20 cellular contexts compared by ENCODE assay signal in genomic region chr11:111098091-111098490, GRCh38.
DNase-seq lines count a peak whose midpoint lies in the region; ATAC-seq and TF ChIP-seq lines count a peak whose summit lies in the region.
"Had no signal": no experiment of that assay in that cellular context is flagged by ENCODE, and none has a peak within 500 bp of the region (broad histone marks: within the 10 kb centered on the region; RNA-seq: fewer than 3 reads in every experiment).

No MANE protein-coding gene starts in this region.

- H4K20me1 ChIP-seq in PC-3 (ENCODE audit: low read length), result no peaks in the 10 kb centered on the region

- BruUV-seq in PC-3 (replicated peaks; lab: Mats Ljungman, UMichigan), result no TSS peak

- WGBS in prostate gland, result 87% methylated on average over 1 of the region's 1 CpG

- intact Hi-C loops in PC-3 (cut with micrococcal nuclease) (no loop called here), prostate gland (cut with DNase I) (no loop called here)

- DNase-seq in GM12865 (ENCODE audit: low read depth) (peak; percentile 32), HT-29 (ENCODE audit: low spot score) (no peak), PC-3 (no peak), epidermal melanocyte (ENCODE audit: insufficient read length, low spot score) (no peak), prostate gland (ENCODE audit: low spot score) (no peak)
- DNase-seq: activated CD4-positive, alpha-beta memory T cell treated with anti-CD3 and anti-CD28 coated beads, Interleukin-2, amount 10 ng/mL, durations not matched to agents 7 days and 5 days; CD4-positive, CD25-positive, alpha-beta regulatory T cell; effector CD4-positive, alpha-beta T cell; H7; hypothalamus; NCI-H2171 treated with DMSO at 0.1 percent for 48 hours; nucleus accumbens; stimulated activated CD4-positive, alpha-beta T cell treated with anti-CD3 and anti-CD28 coated beads, Interleukin-4, amount 100 ng/mL, for 4 hours; transverse colon; WERI-Rb-1 had no signal

- CTCF ChIA-PET in PC-3 (lab: Charles Lee), result no interaction called here

- POLR2A ChIA-PET in PC-3 (lab: Charles Lee; ENCODE audit: unreplicated experiment), result no interaction called here

- no peaks in the 10 kb centered on the region for H3K9me2 ChIP-seq in PC-3 (replicated peaks; ENCODE audit: low read length)

- no peak overlapping the region for H2AFZ ChIP-seq in PC-3 (ENCODE audit: low read length)

- no peak overlapping the region for H3K9ac ChIP-seq in PC-3 (ENCODE audit: low read length)

- H3K4me1 ChIP-seq in PC-3 (ENCODE audit: insufficient read depth, low read length) (no peaks in the 10 kb centered on the region), prostate gland (replicated peaks) (no peaks in the 10 kb centered on the region)
- H3K4me1 ChIP-seq: A549, transverse colon had no signal

- H3K79me2 ChIP-seq in PC-3 (ENCODE audit: low read length), result no peaks in the 10 kb centered on the region

- H3K4me2 ChIP-seq in PC-3 (ENCODE audit: low read length), result no peak overlapping the region

- H3K27ac ChIP-seq in PC-3 (ENCODE audit: low read length) (no peak overlapping the region), prostate gland (no peak overlapping the region)
- H3K27ac ChIP-seq: A549, cardiac muscle cell, transverse colon, WERI-Rb-1 had no signal

- H3K36me3 ChIP-seq in PC-3 (ENCODE audit: low read depth, low read length) (no peaks in the 10 kb centered on the region), prostate gland (no peaks in the 10 kb centered on the region)
- H3K36me3 ChIP-seq: cardiac muscle cell, transverse colon, WERI-Rb-1 had no signal

- ATAC-seq in GM19324 (IDR thresholded peaks at IDR 0.05; ENCODE audit: low FRiP score, unreplicated experiment) (peak; percentile 54), HG02678 (IDR thresholded peaks at IDR 0.05; ENCODE audit: unreplicated experiment) (peak; percentile 52), HG03457 (IDR thresholded peaks at IDR 0.05; ENCODE audit: unreplicated experiment) (peak; percentile 77), PC-3 (no peak)
- ATAC-seq: A549 had no signal

- H3K9me3 ChIP-seq in PC-3 (ENCODE audit: low read length) (no peaks in the 10 kb centered on the region), prostate gland (no peaks in the 10 kb centered on the region)
- H3K9me3 ChIP-seq: A549, transverse colon had no signal

- TF ChIP-seq CTCF in GM12865 (IDR thresholded peaks at IDR 0.05; ENCODE audit: insufficient read depth, low read depth, low read length, missing control alignments), result no peak
- no peak for TF ChIP-seq CTCF in PC-3 (conservative IDR thresholded peaks at IDR 0.05; ENCODE audit: low read depth, low read length)
- TF ChIP-seq CTCF in prostate gland (IDR thresholded peaks at IDR 0.05), result no peak

- H3K4me3 ChIP-seq in GM12865 (ENCODE audit: low read depth, low read length), result no peak overlapping the region
- no peak overlapping the region for H3K4me3 ChIP-seq in PC-3 (ENCODE audit: low read length)
- no peak overlapping the region for H3K4me3 ChIP-seq in prostate gland
- H3K4me3 ChIP-seq: A549, cardiac muscle cell had no signal

- no peaks in the 10 kb centered on the region for H3F3A ChIP-seq in PC-3 (ENCODE audit: low read length, unreplicated experiment)

- H3K27me3 ChIP-seq in PC-3 (ENCODE audit: low read length), result peaks cover 38% of the 10 kb centered on the region
- H3K27me3 ChIP-seq in prostate gland (replicated peaks; ENCODE audit: insufficient read depth), result no peaks in the 10 kb centered on the region
- H3K27me3 ChIP-seq: cardiac muscle cell, transverse colon had no signal

- TF ChIP-seq POLR2A in prostate gland (IDR thresholded peaks at IDR 0.05), result no peak
